ENCODE assay signal across 31 cellular contexts in the genomic region with DNA sequence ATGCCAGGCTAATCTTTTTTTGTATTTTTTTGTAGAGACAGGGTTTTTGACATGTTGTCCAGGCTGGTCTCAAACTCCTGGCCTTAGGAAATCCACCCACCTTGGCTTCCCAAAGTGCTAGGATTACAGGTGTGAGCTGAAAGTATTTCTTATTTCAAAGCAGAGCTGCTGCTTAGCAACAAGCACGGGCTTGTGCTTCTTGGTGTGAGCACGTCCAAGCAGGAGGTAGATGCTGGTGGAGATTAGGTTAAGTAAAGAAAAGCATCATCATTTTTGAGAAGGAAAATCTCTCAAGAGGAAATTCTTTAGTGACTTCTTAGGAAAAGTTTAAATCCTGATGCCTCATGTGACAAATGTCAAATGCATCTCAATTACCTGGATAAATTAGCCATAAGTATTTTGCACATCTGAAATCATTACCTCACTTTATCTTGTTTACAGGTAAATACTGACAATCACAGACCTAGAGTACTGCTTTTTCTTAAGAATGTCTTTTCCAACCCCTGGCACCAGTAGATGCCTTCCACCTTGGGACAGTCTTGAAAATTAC.
"Had no signal": no experiment of that assay in that cellular context is flagged by ENCODE, and none has a peak within 500 bp of the region (broad histone marks: within the 10 kb centered on the region; RNA-seq: fewer than 3 reads in every experiment).

No MANE protein-coding gene starts in this region.

- H3K36me3 ChIP-seq: adrenal gland, cardiac muscle cell, colonic mucosa, gastrocnemius medialis, heart left ventricle had no signal

- DNase-seq: activated CD4-positive, alpha-beta memory T cell treated with anti-CD3 and anti-CD28 coated beads for 36 hours; activated CD4-positive, alpha-beta T cell treated with anti-CD3 and anti-CD28 coated beads for 36 hours; activated CD4-positive, alpha-beta T cell treated with anti-CD3 and anti-CD28 coated beads, Interleukin-2, amount 10 ng/mL, durations not matched to agents 24 days and 14 days; activated CD4-positive, CD25-positive, alpha-beta regulatory T cell; activated CD4-positive, CD25-positive, alpha-beta regulatory T cell treated with anti-CD3 and anti-CD28 coated beads, Interleukin-2, amount 50 U/mL, for 72 hours; activated CD8-positive, alpha-beta memory T cell treated with anti-CD3 and anti-CD28 coated beads, Interleukin-2, amount 10 ng/mL, durations not matched to agents 7 days and 5 days; activated CD8-positive, alpha-beta memory T cell treated with anti-CD3 and anti-CD28 coated beads, Interleukin-2, amount 50 U/mL, for 4 hours; activated CD8-positive, alpha-beta T cell treated with anti-CD3 and anti-CD28 coated beads, Interleukin-2, amount 10 ng/mL, durations not matched to agents 7 days and 5 days; activated effector memory CD4-positive, alpha-beta T cell treated with anti-CD3 and anti-CD28 coated beads, Interleukin-2, amount 50 U/mL, for 16 hours; activated naive CD4-positive, alpha-beta T cell treated with anti-CD3 and anti-CD28 coated beads for 36 hours; activated naive CD8-positive, alpha-beta T cell treated with anti-CD3 and anti-CD28 coated beads for 36 hours; activated naive CD8-positive, alpha-beta T cell treated with anti-CD3 and anti-CD28 coated beads, Interleukin-2, amount 50 U/mL, for 24 hours; activated T-cell treated with anti-CD3 and anti-CD28 coated beads, Interleukin-2, amount 50 U/mL, for 1 hour; activated T-cell treated with anti-CD3 and anti-CD28 coated beads, Interleukin-2, amount 50 U/mL, for 48 hours; adrenal gland; amygdala; aorta; body of pancreas; central memory CD4-positive, alpha-beta T cell; cerebellar nuclear complex; colonic mucosa; effector CD8-positive, alpha-beta T cell; foreskin fibroblast; gastrocnemius medialis; glutamatergic neuron; heart left ventricle; T-helper 2 cell had no signal

- ATAC-seq: activated CD4-positive, alpha-beta T cell treated with anti-CD3 and anti-CD28 coated beads for 36 hours; activated CD8-positive, alpha-beta memory T cell treated with anti-CD3 and anti-CD28 coated beads, Interleukin-2, amount 10 ng/mL, durations not matched to agents 7 days and 5 days; activated CD8-positive, alpha-beta T cell treated with anti-CD3 and anti-CD28 coated beads, Interleukin-2, amount 10 ng/mL, durations not matched to agents 7 days and 5 days; activated naive CD8-positive, alpha-beta T cell treated with anti-CD3 and anti-CD28 coated beads, Interleukin-2, amount 50 U/mL, for 24 hours; body of pancreas; esophagus mucosa; gastrocnemius medialis; heart left ventricle had no signal

- H3K27me3 ChIP-seq: adrenal gland, body of pancreas, cardiac muscle cell, colonic mucosa, gastrocnemius medialis, heart left ventricle had no signal

- H3K27ac ChIP-seq: adrenal gland, body of pancreas, cardiac muscle cell, colonic mucosa, gastrocnemius medialis, heart left ventricle had no signal

- FAIRE-seq: endometrium, endothelial cell of umbilical vein had no signal

- H3K9me3 ChIP-seq: adrenal gland, body of pancreas, colonic mucosa, gastrocnemius medialis had no signal

- H3K4me3 ChIP-seq: adrenal gland, body of pancreas, cardiac muscle cell, colonic mucosa, gastrocnemius medialis, heart left ventricle had no signal

- H3K4me1 ChIP-seq: adrenal gland, body of pancreas, colonic mucosa, gastrocnemius medialis, heart left ventricle had no signal
